In genomic region chr6:7431594-7432390, GRCh38 we compare ENCODE assay signal across 2 cellular contexts.
TF ChIP-seq lines count a peak whose summit lies in the region.

No MANE protein-coding gene starts in this region.

TF ChIP-seq in IMR-90, 13 proteins besides CTCF, POLR2A, EP300 and RAD21:
- TF ChIP-seq ELK1 (IDR thresholded peaks at IDR 0.05; ENCODE audit: borderline replicate concordance, low read depth, low read length) (no peak), MAZ (IDR thresholded peaks at IDR 0.05; ENCODE audit: borderline replicate concordance, low read depth, low read length) (no peak), CEBPB (IDR thresholded peaks at IDR 0.05; ENCODE audit: low read depth, low read length) (no peak), RFX5 (IDR thresholded peaks at IDR 0.05; ENCODE audit: low read depth, low read length) (no peak), USF2 (IDR thresholded peaks at IDR 0.05; ENCODE audit: low read depth, low read length) (no peak), NFE2L2 (IDR thresholded peaks at IDR 0.05; ENCODE audit: low read depth, low read length) (no peak), MXI1 (IDR thresholded peaks at IDR 0.05; ENCODE audit: borderline replicate concordance, low read depth, low read length) (no peak), CHD1 (IDR thresholded peaks at IDR 0.05; ENCODE audit: low read depth, low read length) (no peak)

TF ChIP-seq in GM12878, 131 proteins besides CTCF, POLR2A, EP300 and RAD21:
- TF ChIP-seq IKZF1 (conservative IDR thresholded peaks at IDR 0.05) (0 out of 2 replicates have a peak, but pooled peaks have one; percentile 1), CBX3 (IDR thresholded peaks at IDR 0.05; ENCODE audit: borderline replicate concordance, low read depth) (no peak), SMAD5 (IDR thresholded peaks at IDR 0.05; ENCODE audit: low read depth) (no peak), HDAC6 (IDR thresholded peaks at IDR 0.05; ENCODE audit: unreplicated experiment) (no peak), SMAD1 (IDR thresholded peaks at IDR 0.05; ENCODE audit: low read depth, partially characterized antibody) (no peak), RAD51 (IDR thresholded peaks at IDR 0.05) (no peak), HSF1 (IDR thresholded peaks at IDR 0.05; ENCODE audit: low read depth, low read length) (no peak), NRF1 (conservative IDR thresholded peaks at IDR 0.05; ENCODE audit: low read depth, low read length) (no peak)
